ENCODE assay signal across 20 cellular contexts in the genomic region with DNA sequence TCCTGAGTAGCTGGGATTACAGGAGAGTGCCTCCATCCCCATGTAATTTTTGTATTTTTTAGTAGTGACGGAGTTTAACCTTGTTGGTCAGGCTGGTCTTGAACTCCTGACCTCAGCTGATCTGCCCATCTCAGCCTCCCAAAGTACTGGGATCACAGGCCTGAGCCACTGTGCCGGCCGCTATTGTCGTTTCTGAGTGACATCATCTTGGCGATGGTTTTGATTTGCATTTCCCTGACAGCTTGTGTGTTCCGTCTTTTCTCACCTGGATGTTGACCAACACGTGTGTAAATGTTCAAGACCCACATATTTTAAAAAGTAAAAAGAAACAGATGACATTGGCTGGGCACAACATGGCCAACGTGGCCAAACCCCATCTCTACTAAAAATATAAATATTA. TPM values are rescaled to one million over a fixed set of nuclear protein-coding genes. Genes with fewer than 3 reads are reported as not detected.
A peak's percentile ranks its signal among the peaks of the same experiment; 100 is the strongest.
DNase-seq lines count a peak whose midpoint lies in the region; ATAC-seq, FAIRE-seq and TF ChIP-seq lines count a peak whose summit lies in the region.
"Had no signal": no experiment of that assay in that cellular context is flagged by ENCODE, and none has a peak within 500 bp of the region (broad histone marks: within the 10 kb centered on the region; RNA-seq: fewer than 3 reads in every experiment).

No MANE protein-coding gene starts in this region.

- H3K4me1 ChIP-seq in left ventricle myocardium inferior (peaks cover 56% of the 10 kb centered on the region), upper lobe of left lung (peaks cover 30 to 44% (median 33%) of the 10 kb centered on the region in 4 donors)

- ATAC-seq in left ventricle myocardium superior (no peak), activated B cell treated with CpG ODN at 0.5 μM for 24 hours (ENCODE audit: low read depth) (no peak), upper lobe of left lung (ENCODE audit: low FRiP score in 2 of 2) (no peak)
- ATAC-seq: stimulated activated naive B cell treated with anti-CD40 and anti-IgM and Interleukin-4, amounts not matched to agents 10 μg/mL and 1 μg/mL and 100 μg/mL, for 72 hours had no signal

- H3K36me3 ChIP-seq in left ventricle myocardium inferior (no peaks in the 10 kb centered on the region), upper lobe of left lung (no peaks in the 10 kb centered on the region)
- H3K36me3 ChIP-seq: esophagus squamous epithelium, WERI-Rb-1 had no signal

- no peaks in the 10 kb centered on the region for H3K36me3 Mint-ChIP-seq in activated B cell treated with CpG ODN at 0.5 μM for 24 hours (ENCODE audit: low read depth)
- H3K36me3 Mint-ChIP-seq in nephron progenitor cell (ENCODE audit: low read depth) = no peaks in the 10 kb centered on the region

- intact Hi-C loops in left ventricle myocardium inferior (cut with micrococcal nuclease) (no loop called here), left ventricle myocardium superior (cut with micrococcal nuclease) (no loop called here), activated B cell treated with CpG ODN at 0.5 μM for 24 hours (cut with micrococcal nuclease) (no loop called here)

- H3K27ac ChIP-seq in left ventricle myocardium inferior (replicated peaks) = peak overlapping the region; percentile 100
- peak overlapping the region in 3 of 4 donors; percentile 69 to 100 (median 85) for H3K27ac ChIP-seq in upper lobe of left lung

- no peaks in the 10 kb centered on the region for H3K9me3 ChIP-seq in left ventricle myocardium inferior (replicated peaks)
- H3K9me3 ChIP-seq in upper lobe of left lung = no peaks in the 10 kb centered on the region
- H3K9me3 ChIP-seq: esophagus squamous epithelium had no signal

- no peaks in the 10 kb centered on the region for H3K9me3 Mint-ChIP-seq in activated B cell treated with CpG ODN at 0.5 μM for 24 hours
- no peaks in the 10 kb centered on the region for H3K9me3 Mint-ChIP-seq in nephron progenitor cell
- H3K9me3 Mint-ChIP-seq: activated naive CD4-positive, alpha-beta T cell treated with anti-CD3 and anti-CD28 coated beads for 36 hours; stimulated activated naive B cell treated with anti-CD40 and anti-IgM and Interleukin-4, amounts not matched to agents 10 μg/mL and 1 μg/mL and 100 μg/mL, for 72 hours had no signal

- DNase-seq in left ventricle myocardium inferior (no peak), left ventricle myocardium superior (no peak), activated B cell treated with CpG ODN at 0.5 μM for 24 hours (no peak), nephron progenitor cell (no peak), upper lobe of left lung (no peak), T-helper 2 cell (no peak), GM12891 (ENCODE audit: insufficient read length, low spot score) (no peak), cerebellar cortex (ENCODE audit: low spot score) (no peak)
- DNase-seq: activated naive CD4-positive, alpha-beta T cell treated with anti-CD3 and anti-CD28 coated beads for 36 hours; effector CD4-positive, alpha-beta T cell; esophagus squamous epithelium; head of caudate nucleus; Kasumi-1; NCI-H1105 treated with DMSO at 0.1 percent for 48 hours; NCI-H748 treated with DMSO at 0.1 percent for 48 hours; stimulated activated naive B cell treated with anti-CD40 and anti-IgM and Interleukin-4, amounts not matched to agents 10 μg/mL and 1 μg/mL and 100 μg/mL, for 72 hours; WERI-Rb-1 had no signal

- H3K27me3 Mint-ChIP-seq in activated B cell treated with CpG ODN at 0.5 μM for 24 hours = no peaks in the 10 kb centered on the region
- H3K27me3 Mint-ChIP-seq in nephron progenitor cell (ENCODE audit: low read depth, poor library complexity) = no peaks in the 10 kb centered on the region
- H3K27me3 Mint-ChIP-seq: stimulated activated naive B cell treated with anti-CD40 and anti-IgM and Interleukin-4, amounts not matched to agents 10 μg/mL and 1 μg/mL and 100 μg/mL, for 72 hours had no signal

- POLR2A ChIA-PET in activated B cell treated with CpG ODN at 0.5 μM for 24 hours (lab: Charles Lee) = interaction anchor here (0.6 to 59.1 kb wide), 5 partner anchors 9 to 566 kb away, joined by 3 to 2723 read pairs (median 130); partner anchors contain the start of genes IZUMO4, MKNK2 and MOB3A

- CTCF ChIA-PET in activated B cell treated with CpG ODN at 0.5 μM for 24 hours (lab: Charles Lee) = no interaction called here

- H3K4me3 Mint-ChIP-seq in activated B cell treated with CpG ODN at 0.5 μM for 24 hours = peak overlapping the region; percentile 32
- peak overlapping the region; percentile 28 for H3K4me3 Mint-ChIP-seq in nephron progenitor cell
- H3K4me3 Mint-ChIP-seq: activated naive CD4-positive, alpha-beta T cell treated with anti-CD3 and anti-CD28 coated beads for 36 hours; stimulated activated naive B cell treated with anti-CD40 and anti-IgM and Interleukin-4, amounts not matched to agents 10 μg/mL and 1 μg/mL and 100 μg/mL, for 72 hours had no signal

- TF ChIP-seq POLR2A in upper lobe of left lung (IDR thresholded peaks at IDR 0.05) = no peak
- TF ChIP-seq POLR2A in GM12891 (IDR thresholded peaks at IDR 0.05; ENCODE audit: low read depth, low read length) = no peak

- H3K4me1 Mint-ChIP-seq in activated B cell treated with CpG ODN at 0.5 μM for 24 hours (peaks cover 47% of the 10 kb centered on the region), nephron progenitor cell (peaks cover 46% of the 10 kb centered on the region)

- no peak for FAIRE-seq in GM12891 (lab: Jason Lieb, UNC)
- FAIRE-seq: G401.6, H54, keratinocyte had no signal

- 78 to 82% methylated on average over 8 of the region's 8 CpGs for WGBS in upper lobe of left lung, 2 donors

- TF ChIP-seq CTCF in left ventricle myocardium inferior (IDR thresholded peaks at IDR 0.05; ENCODE audit: borderline replicate concordance) (no peak), activated B cell treated with CpG ODN at 0.5 μM for 24 hours (IDR thresholded peaks at IDR 0.05) (no peak), nephron progenitor cell (IDR thresholded peaks at IDR 0.05) (no peak), upper lobe of left lung (IDR thresholded peaks at IDR 0.05) (no peak)

- TF ChIP-seq EP300 in upper lobe of left lung (IDR thresholded peaks at IDR 0.05) = no peak

- H3K27me3 ChIP-seq in left ventricle myocardium inferior (ENCODE audit: low read depth) (no peaks in the 10 kb centered on the region), upper lobe of left lung (no peaks in the 10 kb centered on the region)
- H3K27me3 ChIP-seq: esophagus squamous epithelium had no signal

- H3K4me3 ChIP-seq in left ventricle myocardium inferior (peak overlapping the region; percentile 54), upper lobe of left lung (no peak overlapping the region)
- H3K4me3 ChIP-seq: esophagus squamous epithelium had no signal

- H3K27ac Mint-ChIP-seq in activated B cell treated with CpG ODN at 0.5 μM for 24 hours = no peak overlapping the region
- H3K27ac Mint-ChIP-seq in nephron progenitor cell = no peak overlapping the region
- H3K27ac Mint-ChIP-seq: activated naive CD4-positive, alpha-beta T cell treated with anti-CD3 and anti-CD28 coated beads for 36 hours had no signal

TF ChIP-seq in GM12891, 5 proteins besides CTCF, POLR2A, EP300 and RAD21:
- TF ChIP-seq SPI1 (IDR thresholded peaks at IDR 0.05; ENCODE audit: low read depth, low read length) (no peak), POU2F2 (IDR thresholded peaks at IDR 0.05; ENCODE audit: low read depth, low read length) (no peak), PAX5 (IDR thresholded peaks at IDR 0.05; ENCODE audit: insufficient read depth, low read length, severe bottlenecking) (no peak), POLR2AphosphoS5 (IDR thresholded peaks at IDR 0.05; ENCODE audit: low read depth, low read length) (no peak), TAF1 (IDR thresholded peaks at IDR 0.05; ENCODE audit: low read depth, low read length) (no peak)
TF ChIP-seq in GM12891: peak in this region for 0.

RNA-seq across cellular contexts. Expression of gene MKNK2, which starts 12.8 kb away (rescaled TPM):
- total RNA-seq in left ventricle myocardium inferior = 200 TPM
- total RNA-seq in left ventricle myocardium superior = 272 TPM
- total RNA-seq in activated B cell treated with CpG ODN at 0.5 μM for 24 hours = 1,134 and 1,197 TPM in 2 replicates
- total RNA-seq in upper lobe of left lung = 100 to 1,000 TPM; 200 to 397 (median 264) TPM
- 178 TPM for polyA plus RNA-seq in GM12891 (2012; ENCODE audit: low read depth, missing spikeins)

RNA-seq across cellular contexts. Expression of gene MOB3A, which starts 32.3 kb away (rescaled TPM):
- total RNA-seq in left ventricle myocardium inferior (16.1 TPM), left ventricle myocardium superior (17.5 TPM), activated B cell treated with CpG ODN at 0.5 μM for 24 hours (179 and 189 TPM in 2 replicates), upper lobe of left lung (100 to 1,000 TPM in 1 of 6 donors, 10 to 100 TPM in 5; 35.4 to 107 (median 60.7) TPM)
- 112 TPM for polyA plus RNA-seq in GM12891 (2012; ENCODE audit: low read depth, missing spikeins)

RNA-seq across cellular contexts. Expression of gene IZUMO4, which starts 32.9 kb away (rescaled TPM):
- total RNA-seq in left ventricle myocardium inferior (2.8 TPM), left ventricle myocardium superior (1.9 TPM), activated B cell treated with CpG ODN at 0.5 μM for 24 hours (73.0 and 78.6 TPM in 2 replicates), upper lobe of left lung (10 to 100 TPM in 2 of 6 donors, 1 to 10 TPM in 3, under 1 TPM in 1; 0.59 to 61.8 (median 6.4) TPM)
- polyA plus RNA-seq in GM12891 (2012; ENCODE audit: low read depth, missing spikeins) = 47.3 TPM

RNA-seq across cellular contexts. Expression of gene BTBD2, which starts 48.3 kb away (rescaled TPM):
- 53.4 TPM for total RNA-seq in left ventricle myocardium inferior
- 65.6 TPM for total RNA-seq in left ventricle myocardium superior
- 55.1 and 57.3 TPM in 2 replicates for total RNA-seq in activated B cell treated with CpG ODN at 0.5 μM for 24 hours
- 10 to 100 TPM; 49.0 to 87.3 (median 69.8) TPM for total RNA-seq in upper lobe of left lung
- 42.2 TPM for polyA plus RNA-seq in GM12891 (2012; ENCODE audit: low read depth, missing spikeins)
